In the genomic region with DNA sequence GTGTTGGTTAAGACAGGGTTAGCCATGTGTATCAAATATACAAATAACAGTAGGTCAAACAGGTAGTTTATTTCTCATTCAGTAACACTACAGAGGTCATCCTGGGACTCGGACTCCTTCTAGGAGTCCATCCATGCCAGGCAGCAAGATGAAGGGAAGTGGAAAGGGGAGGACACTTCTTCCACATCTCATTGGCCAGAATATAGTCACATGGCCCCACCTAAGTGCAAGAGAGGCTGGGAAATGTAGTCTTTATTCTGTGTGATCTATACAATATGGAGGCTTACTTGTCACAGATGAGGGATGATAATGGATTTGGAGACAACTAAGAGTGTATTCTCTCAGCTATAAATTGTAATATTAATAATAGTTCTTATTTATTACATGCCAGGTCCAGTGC, we compare ENCODE assay signal across 21 cellular contexts. TPM values are rescaled to one million over a fixed set of nuclear protein-coding genes. Genes with fewer than 3 reads are reported as not detected.
DNase-seq lines count a peak whose midpoint lies in the region; ATAC-seq, FAIRE-seq and TF ChIP-seq lines count a peak whose summit lies in the region.
"Had no signal": no experiment of that assay in that cellular context is flagged by ENCODE, and none has a peak within 500 bp of the region (broad histone marks: within the 10 kb centered on the region; RNA-seq: fewer than 3 reads in every experiment).

No MANE protein-coding gene starts in this region.

- dilution Hi-C loops in endothelial cell of umbilical vein (cut with MboI; ENCODE audit: extremely low pct_ligation_motif_present, low sequenced_read_pairs) = no loop called here

- H3K9me1 ChIP-seq in endothelial cell of umbilical vein (replicated peaks; ENCODE audit: control insufficient read depth, extremely low read depth, insufficient read depth, low read length) = no peaks in the 10 kb centered on the region

- H3K9me3 ChIP-seq in endothelial cell of umbilical vein (replicated peaks; ENCODE audit: control insufficient read depth, insufficient read depth, low read length) = no peaks in the 10 kb centered on the region
- H3K9me3 ChIP-seq: neutrophil had no signal

- no peak for TF ChIP-seq CTCF in endothelial cell of umbilical vein (IDR thresholded peaks at IDR 0.05; ENCODE audit: extremely low read depth in 1 of 2, insufficient read depth in 1 of 2, low read depth in 1 of 2, low read length in 2 of 2)

- POLR2A ChIA-PET in endothelial cell of umbilical vein (lab: Charles Lee) = no interaction called here

- H3K4me1 ChIP-seq in endothelial cell of umbilical vein (ENCODE audit: control insufficient read depth, extremely low read depth, insufficient read depth, low read length) = no peaks in the 10 kb centered on the region
- H3K4me1 ChIP-seq: body of pancreas had no signal

- H3K4me2 ChIP-seq in endothelial cell of umbilical vein (ENCODE audit: insufficient read depth, low read length) = no peak overlapping the region

- no peak for ATAC-seq in GM19452 (IDR thresholded peaks at IDR 0.05; ENCODE audit: unreplicated experiment)
- ATAC-seq: body of pancreas had no signal

- H3K4me3 ChIP-seq in H7 (ENCODE audit: insufficient read depth, low read depth, low read length) (no peak overlapping the region), endothelial cell of umbilical vein (replicated peaks in 1 of 3; ENCODE audit: insufficient read depth in 1 of 3, low read depth in 1 of 3, low read length in 3 of 3) (no peak overlapping the region)
- H3K4me3 ChIP-seq: body of pancreas had no signal

- H3K79me2 ChIP-seq in endothelial cell of umbilical vein (ENCODE audit: control insufficient read depth, insufficient read depth, low read length) = no peaks in the 10 kb centered on the region

- intact Hi-C loops in endothelial cell of umbilical vein (cut with micrococcal nuclease) = no loop called here

- no peak for FAIRE-seq in endothelial cell of umbilical vein (lab: Jason Lieb, UNC)
- FAIRE-seq: colon had no signal

- H2AFZ ChIP-seq in endothelial cell of umbilical vein (ENCODE audit: low read depth, low read length) = no peak overlapping the region

- no peak overlapping the region for H3K9ac ChIP-seq in endothelial cell of umbilical vein (replicated peaks; ENCODE audit: extremely low read depth, insufficient read depth, low read length)

- no peaks in the 10 kb centered on the region for H4K20me1 ChIP-seq in endothelial cell of umbilical vein (replicated peaks; ENCODE audit: control insufficient read depth, extremely low read depth, insufficient read depth, low read length)

- TF ChIP-seq POLR2A in endothelial cell of umbilical vein (IDR thresholded peaks at IDR 0.05; ENCODE audit: low read depth, low read length) = no peak

- CTCF ChIA-PET in endothelial cell of umbilical vein (lab: Charles Lee) = no interaction called here

- H3K27ac ChIP-seq in endothelial cell of umbilical vein (ENCODE audit: insufficient read depth, low read depth, low read length) = no peak overlapping the region
- H3K27ac ChIP-seq: body of pancreas, neutrophil had no signal

- H3K36me3 ChIP-seq in H7 (replicated peaks; ENCODE audit: control insufficient read depth, insufficient read depth, low read length) (no peaks in the 10 kb centered on the region), endothelial cell of umbilical vein (ENCODE audit: control insufficient read depth in 2 of 2, extremely low read depth in 1 of 2, insufficient read depth in 2 of 2, low read length in 2 of 2) (no peaks in the 10 kb centered on the region)
- H3K36me3 ChIP-seq: neutrophil had no signal

- DNase-seq in COLO829 (ENCODE audit: low spot score) (peak; percentile 67), H7 (peak; percentile 88), NCI-H226 (peak; percentile 26), endothelial cell of umbilical vein (ENCODE audit: low read depth, low spot score) (peak; percentile 10), NCI-H2227 (lab: John Stamatoyannopoulos, UW; ENCODE audit: unreplicated experiment) (no peak), NCI-H2029 treated with DMSO at 0.1 percent for 48 hours (lab: John Stamatoyannopoulos, UW) (no peak)
- DNase-seq: activated naive CD8-positive, alpha-beta T cell treated with anti-CD3 and anti-CD28 coated beads, Interleukin-2, amount 10 ng/mL, durations not matched to agents 7 days and 5 days; body of pancreas; CD8-positive, alpha-beta memory T cell; DMS79; endodermal cell; GOT3; head of caudate nucleus; NCI-H2171; T-helper 9 cell had no signal

- no TSS peak for BruUV-seq in endothelial cell of umbilical vein (replicated peaks; lab: Mats Ljungman, UMichigan)

- peaks cover 5% of the 10 kb centered on the region; the same call in 1 of the 2 replicates for H3K27me3 ChIP-seq in H7 (ENCODE audit: control insufficient read depth, insufficient read depth, low read length)
- H3K27me3 ChIP-seq in endothelial cell of umbilical vein (ENCODE audit: control insufficient read depth in 2 of 2, insufficient read depth in 2 of 2, low read length in 2 of 2) = no peaks in the 10 kb centered on the region
- H3K27me3 ChIP-seq: body of pancreas, neutrophil had no signal

TF ChIP-seq in endothelial cell of umbilical vein, 7 proteins besides CTCF, POLR2A, EP300 and RAD21:
- TF ChIP-seq JUN (IDR thresholded peaks at IDR 0.05; ENCODE audit: borderline replicate concordance, insufficient read depth, insufficient read length, low read depth) = no peak
- TF ChIP-seq, protein P1, sequence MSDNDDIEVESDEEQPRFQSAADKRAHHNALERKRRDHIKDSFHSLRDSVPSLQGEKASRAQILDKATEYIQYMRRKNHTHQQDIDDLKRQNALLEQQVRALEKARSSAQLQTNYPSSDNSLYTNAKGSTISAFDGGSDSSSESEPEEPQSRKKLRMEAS (IDR thresholded peaks at IDR 0.05; ENCODE audit: insufficient read depth, insufficient read length) = no peak
- TF ChIP-seq POLR2AphosphoS5 (IDR thresholded peaks at IDR 0.05; ENCODE audit: insufficient read depth, low read depth, low read length) = no peak
- no peak for TF ChIP-seq MYC (IDR thresholded peaks at IDR 0.05; ENCODE audit: low read depth, low read length)
- TF ChIP-seq EZH2 (IDR thresholded peaks at IDR 0.05; ENCODE audit: borderline replicate concordance, low read depth, low read length, severe bottlenecking) = no peak
- TF ChIP-seq FOS (IDR thresholded peaks at IDR 0.05; ENCODE audit: borderline replicate concordance, insufficient read depth, low read length) = no peak
- no peak for TF ChIP-seq GATA2 (IDR thresholded peaks at IDR 0.05; ENCODE audit: insufficient read depth, insufficient read length, low read depth, low read length)

RNA-seq across cellular contexts. Expression of a gene that starts 31.1 kb away (rescaled TPM):
- not detected in 2 replicates for total RNA-seq in H7 (2014; rRNA removed; shearing (Covaris generic))
- not detected in 2 replicates for total RNA-seq in endothelial cell of umbilical vein
- not detected in 2 replicates for polyA plus RNA-seq in endothelial cell of umbilical vein
- polyA plus RNA-seq in endothelial cell of umbilical vein (2011; cell fraction: cytosol; rRNA removed) = not detected in 2 replicates
- polyA plus RNA-seq in endothelial cell of umbilical vein (2011; cell fraction: nucleus; rRNA removed) = not detected in 2 replicates
- not detected in 2 replicates for polyA plus RNA-seq in endothelial cell of umbilical vein (2012)
- not detected in 2 replicates for polyA minus RNA-seq in endothelial cell of umbilical vein
- not detected for polyA minus RNA-seq in endothelial cell of umbilical vein (2011; cell fraction: cytosol; rRNA and poly(A)+ RNA removed)
- not detected in 2 replicates for polyA minus RNA-seq in endothelial cell of umbilical vein (2011; cell fraction: nucleus; rRNA and poly(A)+ RNA removed)
- total RNA-seq: activated CD8-positive, alpha-beta memory T cell treated with anti-CD3 and anti-CD28 coated beads for 36 hours; activated naive CD8-positive, alpha-beta T cell treated with anti-CD3 and anti-CD28 coated beads, Interleukin-2, amount 10 ng/mL, durations not matched to agents 7 days and 5 days; body of pancreas; CD8-positive, alpha-beta memory T cell; endodermal cell; liver; temporal lobe had no signal
- polyA plus RNA-seq: CD8-positive, alpha-beta memory T cell; liver had no signal

RNA-seq across cellular contexts. Expression of a gene that starts 34.1 kb away (rescaled TPM):
- total RNA-seq in H7 (2014; rRNA removed; shearing (Covaris generic)) = 0.62 and 1.4 TPM in 2 replicates
- total RNA-seq in endothelial cell of umbilical vein = not detected in 2 replicates
- not detected in 2 replicates for polyA plus RNA-seq in endothelial cell of umbilical vein
- polyA plus RNA-seq in endothelial cell of umbilical vein (2011; cell fraction: cytosol; rRNA removed) = not detected in 2 replicates
- polyA plus RNA-seq in endothelial cell of umbilical vein (2011; cell fraction: nucleus; rRNA removed) = not detected in 2 replicates
- not detected in 2 replicates for polyA plus RNA-seq in endothelial cell of umbilical vein (2012)
- not detected in 2 replicates for polyA minus RNA-seq in endothelial cell of umbilical vein
- polyA minus RNA-seq in endothelial cell of umbilical vein (2011; cell fraction: cytosol; rRNA and poly(A)+ RNA removed) = not detected
- not detected in 2 replicates for polyA minus RNA-seq in endothelial cell of umbilical vein (2011; cell fraction: nucleus; rRNA and poly(A)+ RNA removed)

RNA-seq across cellular contexts. Expression of a gene that starts 41.7 kb away (rescaled TPM):
- total RNA-seq in H7 (2014; rRNA removed; shearing (Covaris generic)) = 14.4 and 20.4 TPM in 2 replicates
- 23.6 and 34.4 TPM in 2 replicates for total RNA-seq in endothelial cell of umbilical vein
- 36.9 and 40.0 TPM in 2 replicates for polyA plus RNA-seq in endothelial cell of umbilical vein
- 18.6 and 27.1 TPM in 2 replicates for polyA plus RNA-seq in endothelial cell of umbilical vein (2011; cell fraction: cytosol; rRNA removed)
- 86.2 and 88.9 TPM in 2 replicates for polyA plus RNA-seq in endothelial cell of umbilical vein (2011; cell fraction: nucleus; rRNA removed)
- 18.2 and 24.4 TPM in 2 replicates for polyA plus RNA-seq in endothelial cell of umbilical vein (2012)
- 13.6 and 17.4 TPM in 2 replicates for polyA minus RNA-seq in endothelial cell of umbilical vein
- 14.0 TPM for polyA minus RNA-seq in endothelial cell of umbilical vein (2011; cell fraction: cytosol; rRNA and poly(A)+ RNA removed)
- 9.6 and 12.3 TPM in 2 replicates for polyA minus RNA-seq in endothelial cell of umbilical vein (2011; cell fraction: nucleus; rRNA and poly(A)+ RNA removed)

RNA-seq across cellular contexts. Expression of a gene that starts 58.1 kb away (rescaled TPM):
- 0.15 TPM in 1 of 2 replicates, not detected in the other for total RNA-seq in H7 (2014; rRNA removed; shearing (Covaris generic))
- not detected in 2 replicates for total RNA-seq in endothelial cell of umbilical vein
- polyA plus RNA-seq in endothelial cell of umbilical vein = 0.15 and 0.32 TPM in 2 replicates
- polyA plus RNA-seq in endothelial cell of umbilical vein (2011; cell fraction: cytosol; rRNA removed) = 0.08 and 0.10 TPM in 2 replicates
- polyA plus RNA-seq in endothelial cell of umbilical vein (2011; cell fraction: nucleus; rRNA removed) = 0.34 TPM in 1 of 2 replicates, not detected in the other
- not detected in 2 replicates for polyA plus RNA-seq in endothelial cell of umbilical vein (2012)
- not detected in 2 replicates for polyA minus RNA-seq in endothelial cell of umbilical vein
- not detected for polyA minus RNA-seq in endothelial cell of umbilical vein (2011; cell fraction: cytosol; rRNA and poly(A)+ RNA removed)
- polyA minus RNA-seq in endothelial cell of umbilical vein (2011; cell fraction: nucleus; rRNA and poly(A)+ RNA removed) = not detected in 2 replicates
- total RNA-seq: body of pancreas, endodermal cell had no signal

Comparison
In these comparisons a context has a peak if more than half of its experiments do, and no peak if none do; other contexts are left out.
1. DNase-seq: peak in COLO829 (single experiment), H7 (single experiment), NCI-H226 (single experiment) and endothelial cell of umbilical vein (single experiment); none in NCI-H2227 (single experiment) and NCI-H2029 treated with DMSO at 0.1 percent for 48 hours (single experiment).